In genomic region chr6:124961468-124961783, GRCh38 we compare ENCODE assay signal across 9 cellular contexts. TPM values are rescaled to one million over a fixed set of nuclear protein-coding genes. Genes with fewer than 3 reads are reported as not detected.
A peak's percentile ranks its signal among the peaks of the same experiment; 100 is the strongest.
DNase-seq lines count a peak whose midpoint lies in the region; ATAC-seq and TF ChIP-seq lines count a peak whose summit lies in the region.
"Had no signal": no experiment of that assay in that cellular context is flagged by ENCODE, and none has a peak within 500 bp of the region (broad histone marks: within the 10 kb centered on the region; RNA-seq: fewer than 3 reads in every experiment).

No MANE protein-coding gene starts in this region.

- no peak overlapping the region for H2BK120ac ChIP-seq in mesenchymal stem cell (ENCODE audit: low read depth, low read length)

- H2BK5ac ChIP-seq in mesenchymal stem cell (ENCODE audit: low read depth, low read length, poor library complexity, severe bottlenecking) = no peak overlapping the region

- intact Hi-C loops in thyroid gland (cut with DNase I) = loop anchor here (5.0 kb wide), 1 partner anchor 786 kb away; the partner anchor contains the start of gene HEY2

- peak overlapping the region; percentile 90 for H3K9ac ChIP-seq in mesenchymal stem cell (ENCODE audit: low read length)

- H3K14ac ChIP-seq in mesenchymal stem cell (ENCODE audit: low read length in 2 of 2) = no peak overlapping the region

- H3K27me3 ChIP-seq in mesenchymal stem cell (ENCODE audit: control insufficient read depth in 1 of 2, insufficient read depth in 1 of 2, low read length in 2 of 2) (no peaks in the 10 kb centered on the region), thyroid gland (no peaks in the 10 kb centered on the region)

- H4K8ac ChIP-seq in mesenchymal stem cell (ENCODE audit: low read length) = no peak overlapping the region

- POLR2A ChIA-PET in activated CD4-positive, alpha-beta T cell treated with anti-CD3 and anti-CD28 coated beads, Interleukin-2, amount 10 ng/mL, durations not matched to agents 7 days and 5 days (lab: Charles Lee) = no interaction called here

- peaks cover 5% of the 10 kb centered on the region for H3K79me1 ChIP-seq in mesenchymal stem cell (replicated peaks; ENCODE audit: low read length, poor library complexity, severe bottlenecking)

- H3K36me3 ChIP-seq in mesenchymal stem cell (ENCODE audit: control insufficient read depth in 1 of 2, insufficient read depth in 2 of 2, low read depth in 1 of 2, low read length in 2 of 2) = no peaks in the 10 kb centered on the region
- H3K36me3 ChIP-seq in thyroid gland = no peaks in the 10 kb centered on the region

- H3K9me3 ChIP-seq in mesenchymal stem cell (ENCODE audit: control insufficient read depth, low read length) = no peaks in the 10 kb centered on the region
- H3K9me3 ChIP-seq in thyroid gland = no peaks in the 10 kb centered on the region

- peak overlapping the region; percentile 66 for H3K27ac Mint-ChIP-seq in activated CD4-positive, alpha-beta T cell treated with anti-CD3 and anti-CD28 coated beads, Interleukin-2, amount 10 ng/mL, durations not matched to agents 7 days and 5 days

- H3K4me3 Mint-ChIP-seq in activated CD4-positive, alpha-beta T cell treated with anti-CD3 and anti-CD28 coated beads, Interleukin-2, amount 10 ng/mL, durations not matched to agents 7 days and 5 days = peak overlapping the region; percentile 77

- H3K4me1 ChIP-seq in mesenchymal stem cell (ENCODE audit: control insufficient read depth, insufficient read depth, low read depth, low read length) (no peaks in the 10 kb centered on the region), thyroid gland (peaks cover 16 to 28% of the 10 kb centered on the region in 2 donors)

- no peak overlapping the region for H2BK15ac ChIP-seq in mesenchymal stem cell (ENCODE audit: low read depth, poor library complexity, severe bottlenecking)

- peak overlapping the region in 1 of 2 experiments; percentile 90 for H2BK12ac ChIP-seq in mesenchymal stem cell (ENCODE audit: low read length in 2 of 2)

- no peak overlapping the region for H3K23ac ChIP-seq in mesenchymal stem cell (ENCODE audit: low read length in 2 of 2)

- H3K27ac ChIP-seq in mesenchymal stem cell (ENCODE audit: low read length, poor library complexity, severe bottlenecking) (peak overlapping the region; percentile 84), thyroid gland (peak overlapping the region; percentile 98 to 99 (median 99))
- H3K27ac ChIP-seq: C4-2B had no signal

- H3K18ac ChIP-seq in mesenchymal stem cell (ENCODE audit: low read depth in 1 of 2, low read length in 2 of 2) = peak overlapping the region; percentile 67 to 99

- H3K4me1 Mint-ChIP-seq in activated CD4-positive, alpha-beta T cell treated with anti-CD3 and anti-CD28 coated beads, Interleukin-2, amount 10 ng/mL, durations not matched to agents 7 days and 5 days = peaks cover 29% of the 10 kb centered on the region

- no peaks in the 10 kb centered on the region for H3K9me3 Mint-ChIP-seq in activated CD4-positive, alpha-beta T cell treated with anti-CD3 and anti-CD28 coated beads, Interleukin-2, amount 10 ng/mL, durations not matched to agents 7 days and 5 days

- no peak for DNase-seq in activated CD4-positive, alpha-beta T cell treated with anti-CD3 and anti-CD28 coated beads, Interleukin-2, amount 10 ng/mL, durations not matched to agents 7 days and 5 days
- DNase-seq in activated CD4-positive, alpha-beta T cell treated with anti-CD3 and anti-CD28 coated beads for 48 hours = no peak
- DNase-seq in cardiac fibroblast (ENCODE audit: low read depth in 2 of 2) (no peak), mesenchymal stem cell (no peak), thyroid gland (no peak), NAMALWA (ENCODE audit: low spot score) (no peak)

- no peak for TF ChIP-seq POLR2A in thyroid gland (IDR thresholded peaks at IDR 0.05)

- ATAC-seq in GM18868 (IDR thresholded peaks at IDR 0.05; ENCODE audit: unreplicated experiment) = no peak
- ATAC-seq in HG02642 (IDR thresholded peaks at IDR 0.05; ENCODE audit: poor library complexity, unreplicated experiment) = no peak

- H3K4me2 ChIP-seq in mesenchymal stem cell (ENCODE audit: low read length, poor library complexity, severe bottlenecking) = peak overlapping the region; percentile 25

- H3K4ac ChIP-seq in mesenchymal stem cell (ENCODE audit: low read depth in 1 of 2, low read length in 2 of 2) = peak overlapping the region; percentile 85 to 90

- no peak overlapping the region for H2AFZ ChIP-seq in mesenchymal stem cell (ENCODE audit: low read depth, low read length)

- no peak for TF ChIP-seq CTCF in cardiac fibroblast (IDR thresholded peaks at IDR 0.05; ENCODE audit: low read depth, low read length)
- no peak for TF ChIP-seq CTCF in thyroid gland (IDR thresholded peaks at IDR 0.05)

- peaks cover 62% of the 10 kb centered on the region for H3K27me3 Mint-ChIP-seq in activated CD4-positive, alpha-beta T cell treated with anti-CD3 and anti-CD28 coated beads, Interleukin-2, amount 10 ng/mL, durations not matched to agents 7 days and 5 days

- WGBS in mesenchymal stem cell = 30% methylated on average over 2 of the region's 6 CpGs
- WGBS in thyroid gland, 2 donors = 11% methylated on average over 6 of the region's 6 CpGs

- no peak overlapping the region for H2AK5ac ChIP-seq in mesenchymal stem cell (ENCODE audit: low read length, severe bottlenecking)

- no peak overlapping the region for H4K91ac ChIP-seq in mesenchymal stem cell (ENCODE audit: low read length)

- CTCF ChIA-PET in activated CD4-positive, alpha-beta T cell treated with anti-CD3 and anti-CD28 coated beads, Interleukin-2, amount 10 ng/mL, durations not matched to agents 7 days and 5 days (lab: Charles Lee) = no interaction called here

- H3K36me3 Mint-ChIP-seq in activated CD4-positive, alpha-beta T cell treated with anti-CD3 and anti-CD28 coated beads, Interleukin-2, amount 10 ng/mL, durations not matched to agents 7 days and 5 days (ENCODE audit: low read depth) = no peaks in the 10 kb centered on the region

- H3K4me3 ChIP-seq in cardiac fibroblast (replicated peaks in 1 of 2; ENCODE audit: low read depth in 2 of 2, low read length in 2 of 2) = peak overlapping the region; percentile 76 to 82
- H3K4me3 ChIP-seq in mesenchymal stem cell (ENCODE audit: insufficient read depth in 1 of 2, low read depth in 1 of 2, low read length in 2 of 2) = peak overlapping the region; percentile 62 to 92
- H3K4me3 ChIP-seq in thyroid gland (replicated peaks in 1 of 3) = peak overlapping the region; percentile 71 to 80 (median 80)

RNA-seq across cellular contexts. Expression of gene RNF217, which starts 0.8 kb away (rescaled TPM):
- 1 to 10 TPM; 1.1 to 2.1 TPM for total RNA-seq in activated CD4-positive, alpha-beta T cell treated with anti-CD3 and anti-CD28 coated beads, Interleukin-2, amount 10 ng/mL, durations not matched to agents 7 days and 5 days
- polyA plus RNA-seq in mesenchymal stem cell (2013, experiment 1 of 2) = 12.7 TPM
- polyA plus RNA-seq in mesenchymal stem cell (2013, experiment 2 of 2) = 12.3 TPM
- 10 to 100 TPM; 29.0 to 53.7 (median 31.0) TPM for total RNA-seq in thyroid gland

Comparison
In these comparisons a context has a peak if more than half of its experiments do, and no peak if none do; other contexts are left out.
1. RNA of gene RNF217, which starts 0.8 kb away (total RNA-seq): 29.0 to 53.7 TPM in thyroid gland; 1.1 to 2.1 TPM in activated CD4-positive, alpha-beta T cell treated with anti-CD3 and anti-CD28 coated beads, Interleukin-2, amount 10 ng/mL, durations not matched to agents 7 days and 5 days; every median in the first group is over 4 times any median in the second.
2. Peak in every context shown above with its lines, with median percentiles within 50 percentile points of each other: H3K4me3 ChIP-seq.